Comparison of ENCODE assay signal across 16 cellular contexts in genomic region chr12:110141389-110141788, GRCh38. TPM values are rescaled to one million over a fixed set of nuclear protein-coding genes. Genes with fewer than 3 reads are reported as not detected.
DNase-seq lines count a peak whose midpoint lies in the region; ATAC-seq and TF ChIP-seq lines count a peak whose summit lies in the region.
"Had no signal": no experiment of that assay in that cellular context is flagged by ENCODE, and none has a peak within 500 bp of the region (broad histone marks: within the 10 kb centered on the region; RNA-seq: fewer than 3 reads in every experiment).

No MANE protein-coding gene starts in this region.

- H3K4me1 ChIP-seq in colonic mucosa = no peaks in the 10 kb centered on the region
- H3K4me1 ChIP-seq in thoracic aorta (ENCODE audit: control insufficient read depth in 1 of 2, low read depth in 2 of 2) = peaks cover 7 to 21% of the 10 kb centered on the region in 2 donors

- H3K27me3 Mint-ChIP-seq in HFFc6 (ENCODE audit: insufficient read depth) = no peaks in the 10 kb centered on the region
- no peaks in the 10 kb centered on the region for H3K27me3 Mint-ChIP-seq in activated T-cell treated with anti-CD3 and anti-CD28 coated beads, Interleukin-2, amount 50 U/mL, for 4 hours (ENCODE audit: low read depth)
- H3K27me3 Mint-ChIP-seq: activated CD8-positive, alpha-beta memory T cell treated with anti-CD3 and anti-CD28 coated beads, Interleukin-2, amount 10 ng/mL, durations not matched to agents 7 days and 5 days; activated naive CD8-positive, alpha-beta T cell treated with anti-CD3 and anti-CD28 coated beads for 36 hours; dendritic cell treated with granulocyte-macrophage colony-stimulating factor and Interleukin-4, amounts not matched to agents 40 ng/mL and 50 ng/mL, for 4 days; stimulated activated naive CD8-positive, alpha-beta T cell treated with anti-CD3 and anti-CD28 coated beads, Interleukin-15, amount 100 ng/mL, for 72 hours had no signal

- DNase-seq in HFFc6 = peak; percentile 53
- DNase-seq in colonic mucosa = peak; percentile 34
- DNase-seq in left lobe of liver (ENCODE audit: low spot score) = peak; percentile 55
- peak; percentile 5 for DNase-seq in thoracic aorta (ENCODE audit: low spot score)
- no peak for DNase-seq in activated T-cell treated with anti-CD3 and anti-CD28 coated beads, Interleukin-2, amount 50 U/mL, for 4 hours
- DNase-seq: activated CD8-positive, alpha-beta memory T cell treated with anti-CD3 and anti-CD28 coated beads, Interleukin-2, amount 10 ng/mL, durations not matched to agents 7 days and 5 days; activated naive CD8-positive, alpha-beta T cell treated with anti-CD3 and anti-CD28 coated beads for 36 hours; MM.1S; NCI-H510A treated with DMSO at 0.1 percent for 48 hours; RPMI8226; stimulated activated CD4-positive, alpha-beta T cell treated with anti-CD3 and anti-CD28 coated beads, Interleukin-4, amount 100 ng/mL, for 1 hour; stimulated activated naive CD8-positive, alpha-beta T cell treated with anti-CD3 and anti-CD28 coated beads, Interleukin-15, amount 100 ng/mL, for 72 hours had no signal

- H3K27ac ChIP-seq in colonic mucosa (no peak overlapping the region), thoracic aorta (peak overlapping the region; percentile 38 to 61)
- H3K27ac ChIP-seq: HL-60 had no signal

- H3K27ac Mint-ChIP-seq in HFFc6 = peak overlapping the region; percentile 36; the same call in 1 of the 2 replicates
- H3K27ac Mint-ChIP-seq: activated CD8-positive, alpha-beta memory T cell treated with anti-CD3 and anti-CD28 coated beads, Interleukin-2, amount 10 ng/mL, durations not matched to agents 7 days and 5 days; activated naive CD8-positive, alpha-beta T cell treated with anti-CD3 and anti-CD28 coated beads for 36 hours; dendritic cell treated with granulocyte-macrophage colony-stimulating factor and Interleukin-4, amounts not matched to agents 40 ng/mL and 50 ng/mL, for 4 days had no signal

- H3K9me3 Mint-ChIP-seq in HFFc6 = no peaks in the 10 kb centered on the region
- no peaks in the 10 kb centered on the region for H3K9me3 Mint-ChIP-seq in activated T-cell treated with anti-CD3 and anti-CD28 coated beads, Interleukin-2, amount 50 U/mL, for 4 hours
- H3K9me3 Mint-ChIP-seq: activated naive CD8-positive, alpha-beta T cell treated with anti-CD3 and anti-CD28 coated beads for 36 hours; dendritic cell treated with granulocyte-macrophage colony-stimulating factor and Interleukin-4, amounts not matched to agents 40 ng/mL and 50 ng/mL, for 4 days; stimulated activated naive CD8-positive, alpha-beta T cell treated with anti-CD3 and anti-CD28 coated beads, Interleukin-15, amount 100 ng/mL, for 72 hours had no signal

- no peaks in the 10 kb centered on the region for H3K9me3 ChIP-seq in colonic mucosa
- H3K9me3 ChIP-seq in thoracic aorta = no peaks in the 10 kb centered on the region

- H3K27me3 ChIP-seq in colonic mucosa (no peaks in the 10 kb centered on the region), thoracic aorta (replicated peaks; ENCODE audit: insufficient read depth) (no peaks in the 10 kb centered on the region)

- no peak overlapping the region for H3K4me3 Mint-ChIP-seq in HFFc6
- H3K4me3 Mint-ChIP-seq in activated T-cell treated with anti-CD3 and anti-CD28 coated beads, Interleukin-2, amount 50 U/mL, for 4 hours = no peak overlapping the region
- H3K4me3 Mint-ChIP-seq: activated CD8-positive, alpha-beta memory T cell treated with anti-CD3 and anti-CD28 coated beads, Interleukin-2, amount 10 ng/mL, durations not matched to agents 7 days and 5 days; activated naive CD8-positive, alpha-beta T cell treated with anti-CD3 and anti-CD28 coated beads for 36 hours; dendritic cell treated with granulocyte-macrophage colony-stimulating factor and Interleukin-4, amounts not matched to agents 40 ng/mL and 50 ng/mL, for 4 days; stimulated activated naive CD8-positive, alpha-beta T cell treated with anti-CD3 and anti-CD28 coated beads, Interleukin-15, amount 100 ng/mL, for 72 hours had no signal

- ATAC-seq in left lobe of liver (peak; percentile 82), thoracic aorta (ENCODE audit: insufficient number of reproducible peaks, low FRiP score, low read depth) (peak; percentile 69), HG02678 (IDR thresholded peaks at IDR 0.05; ENCODE audit: unreplicated experiment) (no peak), HG03520 (IDR thresholded peaks at IDR 0.05; ENCODE audit: unreplicated experiment) (no peak)
- ATAC-seq in activated T-cell treated with anti-CD3 and anti-CD28 coated beads, Interleukin-2, amount 50 U/mL, for 4 hours = no peak
- ATAC-seq: activated CD8-positive, alpha-beta memory T cell treated with anti-CD3 and anti-CD28 coated beads, Interleukin-2, amount 10 ng/mL, durations not matched to agents 7 days and 5 days; stimulated activated naive CD8-positive, alpha-beta T cell treated with anti-CD3 and anti-CD28 coated beads, Interleukin-15, amount 100 ng/mL, for 72 hours had no signal

- intact Hi-C loops in colonic mucosa (cut with DNase I) = no loop called here

- H3K36me3 ChIP-seq in colonic mucosa (no peaks in the 10 kb centered on the region), thoracic aorta (peaks cover 11% of the 10 kb centered on the region)

- peaks cover 7% of the 10 kb centered on the region for H3K4me1 Mint-ChIP-seq in HFFc6 (ENCODE audit: low read depth)
- H3K4me1 Mint-ChIP-seq in activated T-cell treated with anti-CD3 and anti-CD28 coated beads, Interleukin-2, amount 50 U/mL, for 4 hours (ENCODE audit: low read depth) = no peaks in the 10 kb centered on the region
- H3K4me1 Mint-ChIP-seq: activated CD8-positive, alpha-beta memory T cell treated with anti-CD3 and anti-CD28 coated beads, Interleukin-2, amount 10 ng/mL, durations not matched to agents 7 days and 5 days; activated naive CD8-positive, alpha-beta T cell treated with anti-CD3 and anti-CD28 coated beads for 36 hours; stimulated activated naive CD8-positive, alpha-beta T cell treated with anti-CD3 and anti-CD28 coated beads, Interleukin-15, amount 100 ng/mL, for 72 hours had no signal

- TF ChIP-seq CTCF in HFFc6 (IDR thresholded peaks at IDR 0.05) = no peak
- no peak for TF ChIP-seq CTCF in colonic mucosa (IDR thresholded peaks at IDR 0.05)
- no peak for TF ChIP-seq CTCF in thoracic aorta (IDR thresholded peaks at IDR 0.05)

- peaks cover 4% of the 10 kb centered on the region for H3K36me3 Mint-ChIP-seq in HFFc6 (ENCODE audit: low read depth)
- H3K36me3 Mint-ChIP-seq in activated T-cell treated with anti-CD3 and anti-CD28 coated beads, Interleukin-2, amount 50 U/mL, for 4 hours (ENCODE audit: insufficient read depth) = no peaks in the 10 kb centered on the region
- H3K36me3 Mint-ChIP-seq: activated CD8-positive, alpha-beta memory T cell treated with anti-CD3 and anti-CD28 coated beads, Interleukin-2, amount 10 ng/mL, durations not matched to agents 7 days and 5 days; activated naive CD8-positive, alpha-beta T cell treated with anti-CD3 and anti-CD28 coated beads for 36 hours had no signal

- H3K4me3 ChIP-seq in colonic mucosa (no peak overlapping the region), thoracic aorta (no peak overlapping the region)

- H3K9ac ChIP-seq in colonic mucosa (ENCODE audit: low read depth in 2 of 2, low read length in 2 of 2) = no peak overlapping the region

RNA-seq across cellular contexts. Expression of gene IFT81, which starts 17.2 kb away (rescaled TPM):
- total RNA-seq in HFFc6 (2021; fragmentation: NEBNext Ultra II Directional; extraction: Animal tissue kit (Norgen Biotek cat#: 25700)) = 10 to 100 TPM in 5 of 6 experiments, 1 to 10 TPM in 1; 9.4 to 14.4 (median 12.8) TPM
- 1 to 10 TPM; 4.2 to 5.3 TPM for total RNA-seq in colonic mucosa
- total RNA-seq in left lobe of liver = 2.3 TPM
- 10 to 100 TPM in 1 of 2 donors, 1 to 10 TPM in 1; 9.3 to 17.4 TPM for total RNA-seq in thoracic aorta
- total RNA-seq in activated T-cell treated with anti-CD3 and anti-CD28 coated beads, Interleukin-2, amount 50 U/mL, for 4 hours = 1 to 10 TPM; 1.7 to 2.0 (median 1.7) TPM

Comparison
In these comparisons a context has a peak if more than half of its experiments do, and no peak if none do; other contexts are left out.
1. ATAC-seq: peak in left lobe of liver (single experiment) and thoracic aorta (single experiment); none in HG02678 (single experiment), activated T-cell treated with anti-CD3 and anti-CD28 coated beads, Interleukin-2, amount 50 U/mL, for 4 hours (0 of 2) and HG03520 (single experiment).